ENCODE assay signal across 17 cellular contexts in genomic region chr11:27087425-27087824, GRCh38. TPM values are rescaled to one million over a fixed set of nuclear protein-coding genes. Genes with fewer than 3 reads are reported as not detected.
DNase-seq lines count a peak whose midpoint lies in the region; ATAC-seq and TF ChIP-seq lines count a peak whose summit lies in the region.
"Had no signal": no experiment of that assay in that cellular context is flagged by ENCODE, and none has a peak within 500 bp of the region (broad histone marks: within the 10 kb centered on the region; RNA-seq: fewer than 3 reads in every experiment).

No MANE protein-coding gene starts in this region.

- H3K36me3 Mint-ChIP-seq in activated CD4-positive, alpha-beta memory T cell treated with anti-CD3 and anti-CD28 coated beads for 36 hours: no peaks in the 10 kb centered on the region

- H3K4me1 Mint-ChIP-seq in activated CD4-positive, alpha-beta memory T cell treated with anti-CD3 and anti-CD28 coated beads for 36 hours (ENCODE audit: low read depth): no peaks in the 10 kb centered on the region

- H3K9me3 Mint-ChIP-seq in activated CD4-positive, alpha-beta memory T cell treated with anti-CD3 and anti-CD28 coated beads for 36 hours: peaks cover 24% of the 10 kb centered on the region

- H3K36me3 ChIP-seq in adipocyte (ENCODE audit: control insufficient read depth, insufficient read depth, low read length, severe bottlenecking) (no peaks in the 10 kb centered on the region), smooth muscle cell (ENCODE audit: low read depth) (no peaks in the 10 kb centered on the region), prostate gland (no peaks in the 10 kb centered on the region)

- TF ChIP-seq POLR2A in prostate gland (IDR thresholded peaks at IDR 0.05): no peak

- 49% methylated on average over 2 of the region's 2 CpGs for WGBS in smooth muscle cell (ENCODE audit: low lambda C conversion rate)
- 80% methylated on average over 2 of the region's 2 CpGs for WGBS in prostate gland

- TF ChIP-seq CTCF in smooth muscle cell (IDR thresholded peaks at IDR 0.05; ENCODE audit: borderline replicate concordance, insufficient read depth, poor library complexity, severe bottlenecking) (no peak), prostate gland (IDR thresholded peaks at IDR 0.05) (no peak)

- ATAC-seq in HG03354 (IDR thresholded peaks at IDR 0.05; ENCODE audit: poor library complexity, severe bottlenecking, unreplicated experiment): no peak

- no peak overlapping the region for H3K27ac Mint-ChIP-seq in activated CD4-positive, alpha-beta memory T cell treated with anti-CD3 and anti-CD28 coated beads for 36 hours

- H3K9ac ChIP-seq in adipocyte (ENCODE audit: low read length) (no peak overlapping the region), smooth muscle cell (ENCODE audit: low read depth) (no peak overlapping the region)

- peaks cover 9% of the 10 kb centered on the region for H3K4me1 ChIP-seq in adipocyte (ENCODE audit: control insufficient read depth, insufficient read depth, low read length)
- H3K4me1 ChIP-seq in smooth muscle cell (ENCODE audit: low read depth): peaks cover 15% of the 10 kb centered on the region
- H3K4me1 ChIP-seq in prostate gland (replicated peaks): no peaks in the 10 kb centered on the region

- H3F3A ChIP-seq in smooth muscle cell (ENCODE audit: low read depth): no peaks in the 10 kb centered on the region

- H3K9me3 ChIP-seq in adipocyte (ENCODE audit: control insufficient read depth, low read length): peaks cover 5% of the 10 kb centered on the region
- H3K9me3 ChIP-seq in smooth muscle cell (replicated peaks; ENCODE audit: low read depth): no peaks in the 10 kb centered on the region
- H3K9me3 ChIP-seq in prostate gland: no peaks in the 10 kb centered on the region

- H4K20me1 ChIP-seq in smooth muscle cell (ENCODE audit: low read depth): no peaks in the 10 kb centered on the region

- CTCF ChIA-PET in activated CD4-positive, alpha-beta memory T cell treated with anti-CD3 and anti-CD28 coated beads for 36 hours (lab: Charles Lee): no interaction called here

- no peak overlapping the region for H2AFZ ChIP-seq in smooth muscle cell (ENCODE audit: low read depth)

- no peaks in the 10 kb centered on the region for H3K27me3 ChIP-seq in adipocyte (replicated peaks; ENCODE audit: control insufficient read depth, insufficient read depth, low read length)
- H3K27me3 ChIP-seq in smooth muscle cell (ENCODE audit: low read depth): no peaks in the 10 kb centered on the region
- H3K27me3 ChIP-seq in prostate gland (replicated peaks; ENCODE audit: insufficient read depth): no peaks in the 10 kb centered on the region

- intact Hi-C loops in prostate gland (cut with DNase I): loop anchor here (10.0 kb wide), 1 partner anchor 243 kb away; no protein-coding TSS in a partner anchor
- intact Hi-C loops in activated CD4-positive, alpha-beta memory T cell treated with anti-CD3 and anti-CD28 coated beads for 36 hours (cut with micrococcal nuclease): no loop called here

- no peak overlapping the region for H3K4me3 ChIP-seq in adipocyte (ENCODE audit: low read length)
- no peak overlapping the region for H3K4me3 ChIP-seq in smooth muscle cell
- no peak overlapping the region for H3K4me3 ChIP-seq in prostate gland

- DNase-seq in HCEC 1CT (peak; percentile 28), adipocyte (ENCODE audit: low read depth) (peak; percentile 24), epithelial cell of prostate (ENCODE audit: low read depth, low spot score) (no peak), smooth muscle cell (lab: John Stamatoyannopoulos, UW; ENCODE audit: unreplicated experiment) (no peak), prostate gland (ENCODE audit: low spot score) (no peak)
- no peak for DNase-seq in activated CD4-positive, alpha-beta memory T cell treated with anti-CD3 and anti-CD28 coated beads for 36 hours
- DNase-seq: DND-41, GOT3, NCI-H1930, NCI-H2171, NCI-H446, NCI-H69 had no signal

- POLR2A ChIA-PET in activated CD4-positive, alpha-beta memory T cell treated with anti-CD3 and anti-CD28 coated beads for 36 hours (lab: Charles Lee): no interaction called here

- no peak overlapping the region for H3K4me3 Mint-ChIP-seq in activated CD4-positive, alpha-beta memory T cell treated with anti-CD3 and anti-CD28 coated beads for 36 hours

- peak overlapping the region; percentile 19 for H3K4me2 ChIP-seq in smooth muscle cell

- peak overlapping the region; percentile 36 for H3K27ac ChIP-seq in epithelial cell of prostate
- peak overlapping the region; percentile 58 for H3K27ac ChIP-seq in smooth muscle cell (ENCODE audit: low read depth)
- H3K27ac ChIP-seq in prostate gland: no peak overlapping the region
- H3K27ac ChIP-seq: C4-2B had no signal

- no peaks in the 10 kb centered on the region for H3K27me3 Mint-ChIP-seq in activated CD4-positive, alpha-beta memory T cell treated with anti-CD3 and anti-CD28 coated beads for 36 hours

- peaks cover 3% of the 10 kb centered on the region for H3K79me2 ChIP-seq in smooth muscle cell (ENCODE audit: low read depth)

RNA-seq across cellular contexts. Expression of gene BBOX1, which starts 46.8 kb away (rescaled TPM):
- total RNA-seq in smooth muscle cell (0.09 and 0.22 TPM in 2 replicates), prostate gland (1 to 10 TPM in 1 of 2 donors, not detected in 1; 1.0 TPM)
- polyA plus RNA-seq in smooth muscle cell: 0.53 and 0.67 TPM in 2 replicates
- not detected for total RNA-seq in activated CD4-positive, alpha-beta memory T cell treated with anti-CD3 and anti-CD28 coated beads for 36 hours
- total RNA-seq: A673, HT1080, LHCN-M2 had no signal

Comparison
In these comparisons a context has a peak if more than half of its experiments do, and no peak if none do; other contexts are left out.
1. DNase-seq: peak in HCEC 1CT (single experiment) and adipocyte (single experiment); none in epithelial cell of prostate (single experiment), smooth muscle cell (single experiment), prostate gland (single experiment) and activated CD4-positive, alpha-beta memory T cell treated with anti-CD3 and anti-CD28 coated beads for 36 hours (single experiment).
2. H3K27ac ChIP-seq: peak in epithelial cell of prostate (single experiment) and smooth muscle cell (single experiment); none in prostate gland (0 of 2).